In genomic region chr3:178777718-178778411, GRCh38 we compare ENCODE assay signal across 9 cellular contexts.
DNase-seq lines count a peak whose midpoint lies in the region; ATAC-seq and TF ChIP-seq lines count a peak whose summit lies in the region.
"Had no signal": no experiment of that assay in that cellular context is flagged by ENCODE, and none has a peak within 500 bp of the region (broad histone marks: within the 10 kb centered on the region; RNA-seq: fewer than 3 reads in every experiment).

No MANE protein-coding gene starts in this region.

- in situ Hi-C loops in HAP-1 (cut with MboI; ENCODE audit: low sequenced_read_pairs) = no loop called here

- DNase-seq in GM03348 (ENCODE audit: low spot score) (peak; percentile 18), HS-27A (ENCODE audit: low read depth) (peak; percentile 17), fibroblast of mammary gland (ENCODE audit: low read depth) (peak; percentile 57), NOMO-1 treated with dmso at 0.1 percent for 144 hours (lab: John Stamatoyannopoulos, UW; ENCODE audit: unreplicated experiment) (no peak), GF-D8 (lab: John Stamatoyannopoulos, UW) (no peak), HAP-1 (ENCODE audit: low spot score in 2 of 2) (no peak)
- DNase-seq: activated B cell treated with CpG ODN at 0.5 μM for 24 hours had no signal

- no peaks in the 10 kb centered on the region for H3K9me3 ChIP-seq in HAP-1

- no peak overlapping the region for H3K4me3 ChIP-seq in fibroblast of mammary gland (ENCODE audit: control insufficient read depth, low read depth, low read length)
- H3K4me3 ChIP-seq in HAP-1 = no peak overlapping the region

- no peaks in the 10 kb centered on the region for H3K27me3 ChIP-seq in HAP-1 (ENCODE audit: low read depth)

- no peaks in the 10 kb centered on the region for H3K4me1 ChIP-seq in HAP-1

- no peak for TF ChIP-seq CTCF in fibroblast of mammary gland (conservative IDR thresholded peaks at IDR 0.05; ENCODE audit: control insufficient read depth, insufficient read depth, low read depth, low read length)

- ATAC-seq in GM21367 (IDR thresholded peaks at IDR 0.05; ENCODE audit: unreplicated experiment) (peak; percentile 71), HG02840 (IDR thresholded peaks at IDR 0.05; ENCODE audit: low FRiP score, unreplicated experiment) (no peak)

- H3K36me3 ChIP-seq in HAP-1 (replicated peaks) = no peaks in the 10 kb centered on the region

Comparison
In these comparisons a context has a peak if more than half of its experiments do, and no peak if none do; other contexts are left out.
1. DNase-seq: peak in GM03348 (single experiment), HS-27A (single experiment) and fibroblast of mammary gland (single experiment); none in NOMO-1 treated with dmso at 0.1 percent for 144 hours (single experiment), GF-D8 (single experiment) and HAP-1 (0 of 2).